Comparison of ENCODE assay signal across 1 cellular context in genomic region chr4:158172558-158173258, GRCh38.
TF ChIP-seq lines count a peak whose summit lies in the region.

Gene GASK1B, minus strand, starts transcription at chr4:158173025. Its CDS starts 1,650 bp downstream, at chr4:158171375.

TF ChIP-seq in HepG2, 621 proteins besides CTCF, POLR2A, EP300 and RAD21 (continued from another document and continues in another):
- TF ChIP-seq PHF21A (CRISPR knock-in tag; IDR thresholded peaks at IDR 0.05) (peak; percentile 61; the same call in 1 of the 2 replicates), SMC3 (IDR thresholded peaks at IDR 0.05; ENCODE audit: low read length) (peak; percentile 56), ATF1 (CRISPR knock-in tag; IDR thresholded peaks at IDR 0.05) (0 out of 2 replicates have a peak, but pooled peaks have one; percentile 9), NR2F6 (IDR thresholded peaks at IDR 0.05) (peak; percentile 18; the same call in 1 of the 2 replicates), NR2F6 (CRISPR knock-in tag; IDR thresholded peaks at IDR 0.05) (0 out of 2 replicates have a peak, but pooled peaks have one; percentile 28), ZFX (CRISPR knock-in tag; IDR thresholded peaks at IDR 0.05; ENCODE audit: low read depth) (peak; percentile 49), ZKSCAN8 (CRISPR knock-in tag; IDR thresholded peaks at IDR 0.05; ENCODE audit: borderline replicate concordance) (no peak), ZNF839 (CRISPR knock-in tag; IDR thresholded peaks at IDR 0.05; ENCODE audit: borderline replicate concordance) (no peak), HDAC2 (CRISPR knock-in tag; IDR thresholded peaks at IDR 0.05) (peak; percentile 29; the same call in 1 of the 2 replicates), KLF6 (CRISPR knock-in tag; IDR thresholded peaks at IDR 0.05) (peak; percentile 32; the same call in 1 of the 2 replicates), RFX5 (IDR thresholded peaks at IDR 0.05; ENCODE audit: low read depth, low read length) (no peak), TAF1 (CRISPR knock-in tag; IDR thresholded peaks at IDR 0.05) (peak; percentile 26; the same call in 1 of the 2 replicates), KMT2A (CRISPR knock-in tag; IDR thresholded peaks at IDR 0.05) (peak; percentile 31; the same call in 1 of the 2 replicates), NR1H2 (CRISPR knock-in tag; IDR thresholded peaks at IDR 0.05; ENCODE audit: borderline replicate concordance, low read depth) (no peak), MIER3 (CRISPR knock-in tag; IDR thresholded peaks at IDR 0.05; ENCODE audit: borderline replicate concordance) (no peak), NCOA2 (CRISPR knock-in tag; IDR thresholded peaks at IDR 0.05) (peak; percentile 26), DMAP1 (CRISPR knock-in tag; IDR thresholded peaks at IDR 0.05) (peak; percentile 45), ERF (CRISPR knock-in tag; IDR thresholded peaks at IDR 0.05) (0 out of 2 replicates have a peak, but pooled peaks have one; percentile 20), AHDC1 (CRISPR knock-in tag; IDR thresholded peaks at IDR 0.05; ENCODE audit: borderline replicate concordance) (peak; percentile 26; the same call in 1 of the 2 replicates), HMGXB3 (CRISPR knock-in tag; IDR thresholded peaks at IDR 0.05; ENCODE audit: borderline replicate concordance) (peak; percentile 92), SOX6 (IDR thresholded peaks at IDR 0.05) (no peak), SOX6 (CRISPR knock-in tag; IDR thresholded peaks at IDR 0.05) (peak; percentile 60; the same call in 1 of the 2 replicates), STAG1 (CRISPR knock-in tag; IDR thresholded peaks at IDR 0.05) (peak; percentile 76), HNF4A (CRISPR knock-in tag; IDR thresholded peaks at IDR 0.05) (peak; percentile 7; the same call in 1 of the 2 replicates), TARDBP (CRISPR knock-in tag; IDR thresholded peaks at IDR 0.05) (peak; percentile 46; the same call in 1 of the 2 replicates), ZNF230 (CRISPR knock-in tag; IDR thresholded peaks at IDR 0.05) (no peak)
- TF ChIP-seq, protein P1, sequence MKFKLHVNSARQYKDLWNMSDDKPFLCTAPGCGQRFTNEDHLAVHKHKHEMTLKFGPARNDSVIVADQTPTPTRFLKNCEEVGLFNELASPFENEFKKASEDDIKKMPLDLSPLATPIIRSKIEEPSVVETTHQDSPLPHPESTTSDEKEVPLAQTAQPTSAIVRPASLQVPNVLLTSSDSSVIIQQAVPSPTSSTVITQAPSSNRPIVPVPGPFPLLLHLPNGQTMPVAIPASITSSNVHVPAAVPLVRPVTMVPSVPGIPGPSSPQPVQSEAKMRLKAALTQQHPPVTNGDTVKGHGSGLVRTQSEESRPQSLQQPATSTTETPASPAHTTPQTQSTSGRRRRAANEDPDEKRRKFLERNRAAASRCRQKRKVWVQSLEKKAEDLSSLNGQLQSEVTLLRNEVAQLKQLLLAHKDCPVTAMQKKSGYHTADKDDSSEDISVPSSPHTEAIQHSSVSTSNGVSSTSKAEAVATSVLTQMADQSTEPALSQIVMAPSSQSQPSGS (CRISPR knock-in tag; IDR thresholded peaks at IDR 0.05), result peak; percentile 27; the same call in 1 of the 2 replicates
- TF ChIP-seq, protein P2, sequence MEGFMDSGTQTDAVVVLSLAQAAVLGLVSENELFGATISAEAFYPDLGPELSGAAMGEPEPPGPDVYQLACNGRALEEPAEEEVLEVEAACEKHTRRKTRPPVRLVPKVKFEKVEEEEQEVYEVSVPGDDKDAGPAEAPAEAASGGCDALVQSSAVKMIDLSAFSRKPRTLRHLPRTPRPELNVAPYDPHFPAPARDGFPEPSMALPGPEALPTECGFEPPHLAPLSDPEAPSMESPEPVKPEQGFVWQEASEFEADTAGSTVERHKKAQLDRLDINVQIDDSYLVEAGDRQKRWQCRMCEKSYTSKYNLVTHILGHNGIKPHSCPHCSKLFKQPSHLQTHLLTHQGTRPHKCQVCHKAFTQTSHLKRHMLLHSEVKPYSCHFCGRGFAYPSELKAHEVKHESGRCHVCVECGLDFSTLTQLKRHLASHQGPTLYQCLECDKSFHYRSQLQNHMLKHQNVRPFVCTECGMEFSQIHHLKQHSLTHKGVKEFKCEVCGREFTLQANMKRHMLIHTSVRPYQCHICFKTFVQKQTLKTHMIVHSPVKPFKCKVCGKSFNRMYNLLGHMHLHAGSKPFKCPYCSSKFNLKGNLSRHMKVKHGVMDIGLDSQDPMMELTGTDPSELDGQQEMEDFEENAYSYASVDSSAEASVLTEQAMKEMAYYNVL (CRISPR knock-in tag; IDR thresholded peaks at IDR 0.05; ENCODE audit: borderline replicate concordance), result peak; percentile 34; the same call in 1 of the 2 replicates
- TF ChIP-seq, protein P3, sequence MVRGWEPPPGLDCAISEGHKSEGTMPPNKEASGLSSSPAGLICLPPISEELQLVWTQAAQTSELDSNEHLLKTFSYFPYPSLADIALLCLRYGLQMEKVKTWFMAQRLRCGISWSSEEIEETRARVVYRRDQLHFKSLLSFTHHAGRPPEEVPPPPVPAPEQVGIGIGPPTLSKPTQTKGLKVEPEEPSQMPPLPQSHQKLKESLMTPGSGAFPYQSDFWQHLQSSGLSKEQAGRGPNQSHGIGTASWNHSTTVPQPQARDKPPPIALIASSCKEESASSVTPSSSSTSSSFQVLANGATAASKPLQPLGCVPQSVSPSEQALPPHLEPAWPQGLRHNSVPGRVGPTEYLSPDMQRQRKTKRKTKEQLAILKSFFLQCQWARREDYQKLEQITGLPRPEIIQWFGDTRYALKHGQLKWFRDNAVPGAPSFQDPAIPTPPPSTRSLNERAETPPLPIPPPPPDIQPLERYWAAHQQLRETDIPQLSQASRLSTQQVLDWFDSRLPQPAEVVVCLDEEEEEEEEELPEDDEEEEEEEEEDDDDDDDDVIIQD (CRISPR knock-in tag; IDR thresholded peaks at IDR 0.05; ENCODE audit: low read depth), result 0 out of 2 replicates have a peak, but pooled peaks have one; percentile 17
- TF ChIP-seq, protein P4, sequence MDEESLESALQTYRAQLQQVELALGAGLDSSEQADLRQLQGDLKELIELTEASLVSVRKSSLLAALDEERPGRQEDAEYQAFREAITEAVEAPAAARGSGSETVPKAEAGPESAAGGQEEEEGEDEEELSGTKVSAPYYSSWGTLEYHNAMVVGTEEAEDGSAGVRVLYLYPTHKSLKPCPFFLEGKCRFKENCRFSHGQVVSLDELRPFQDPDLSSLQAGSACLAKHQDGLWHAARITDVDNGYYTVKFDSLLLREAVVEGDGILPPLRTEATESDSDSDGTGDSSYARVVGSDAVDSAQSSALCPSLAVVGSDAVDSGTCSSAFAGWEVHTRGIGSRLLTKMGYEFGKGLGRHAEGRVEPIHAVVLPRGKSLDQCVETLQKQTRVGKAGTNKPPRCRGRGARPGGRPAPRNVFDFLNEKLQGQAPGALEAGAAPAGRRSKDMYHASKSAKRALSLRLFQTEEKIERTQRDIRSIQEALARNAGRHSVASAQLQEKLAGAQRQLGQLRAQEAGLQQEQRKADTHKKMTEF (CRISPR knock-in tag; IDR thresholded peaks at IDR 0.05), result 0 out of 2 replicates have a peak, but pooled peaks have one; percentile 27
- TF ChIP-seq, protein P5, sequence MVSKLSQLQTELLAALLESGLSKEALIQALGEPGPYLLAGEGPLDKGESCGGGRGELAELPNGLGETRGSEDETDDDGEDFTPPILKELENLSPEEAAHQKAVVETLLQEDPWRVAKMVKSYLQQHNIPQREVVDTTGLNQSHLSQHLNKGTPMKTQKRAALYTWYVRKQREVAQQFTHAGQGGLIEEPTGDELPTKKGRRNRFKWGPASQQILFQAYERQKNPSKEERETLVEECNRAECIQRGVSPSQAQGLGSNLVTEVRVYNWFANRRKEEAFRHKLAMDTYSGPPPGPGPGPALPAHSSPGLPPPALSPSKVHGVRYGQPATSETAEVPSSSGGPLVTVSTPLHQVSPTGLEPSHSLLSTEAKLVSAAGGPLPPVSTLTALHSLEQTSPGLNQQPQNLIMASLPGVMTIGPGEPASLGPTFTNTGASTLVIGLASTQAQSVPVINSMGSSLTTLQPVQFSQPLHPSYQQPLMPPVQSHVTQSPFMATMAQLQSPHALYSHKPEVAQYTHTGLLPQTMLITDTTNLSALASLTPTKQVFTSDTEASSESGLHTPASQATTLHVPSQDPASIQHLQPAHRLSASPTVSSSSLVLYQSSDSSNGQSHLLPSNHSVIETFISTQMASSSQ (IDR thresholded peaks at IDR 0.05; ENCODE audit: low read depth), result no peak
- TF ChIP-seq, protein P5 (CRISPR knock-in tag; IDR thresholded peaks at IDR 0.05; ENCODE audit: borderline replicate concordance), result peak; percentile 27; the same call in 1 of the 2 replicates
- TF ChIP-seq, protein P6, sequence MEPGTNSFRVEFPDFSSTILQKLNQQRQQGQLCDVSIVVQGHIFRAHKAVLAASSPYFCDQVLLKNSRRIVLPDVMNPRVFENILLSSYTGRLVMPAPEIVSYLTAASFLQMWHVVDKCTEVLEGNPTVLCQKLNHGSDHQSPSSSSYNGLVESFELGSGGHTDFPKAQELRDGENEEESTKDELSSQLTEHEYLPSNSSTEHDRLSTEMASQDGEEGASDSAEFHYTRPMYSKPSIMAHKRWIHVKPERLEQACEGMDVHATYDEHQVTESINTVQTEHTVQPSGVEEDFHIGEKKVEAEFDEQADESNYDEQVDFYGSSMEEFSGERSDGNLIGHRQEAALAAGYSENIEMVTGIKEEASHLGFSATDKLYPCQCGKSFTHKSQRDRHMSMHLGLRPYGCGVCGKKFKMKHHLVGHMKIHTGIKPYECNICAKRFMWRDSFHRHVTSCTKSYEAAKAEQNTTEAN (CRISPR knock-in tag; conservative IDR thresholded peaks at IDR 0.05), result peak; percentile 70; the same call in 1 of the 2 replicates
